Comparison of ENCODE assay signal across 14 cellular contexts in genomic region chr19:12749938-12750521, GRCh38. TPM values are rescaled to one million over a fixed set of nuclear protein-coding genes. Genes with fewer than 3 reads are reported as not detected.
DNase-seq lines count a peak whose midpoint lies in the region; ATAC-seq, FAIRE-seq and TF ChIP-seq lines count a peak whose summit lies in the region.
"Had no signal": no experiment of that assay in that cellular context is flagged by ENCODE, and none has a peak within 500 bp of the region (broad histone marks: within the 10 kb centered on the region; RNA-seq: fewer than 3 reads in every experiment).

No MANE protein-coding gene starts in this region.

- no peak for TF ChIP-seq CTCF in keratinocyte (optimal IDR thresholded peaks at IDR 0.05 in 1 of 3, IDR thresholded peaks at IDR 0.05 in 1 of 3, conservative IDR thresholded peaks at IDR 0.05 in 1 of 3; ENCODE audit: extremely low read depth in 1 of 3, insufficient read depth in 2 of 3, low read length in 3 of 3)

- no peak overlapping the region for H3K4me3 ChIP-seq in CD4-positive, alpha-beta memory T cell (ENCODE audit: low read length in 2 of 2)
- peak overlapping the region in 1 of 3 experiments; percentile 45 for H3K4me3 ChIP-seq in keratinocyte (ENCODE audit: control insufficient read depth in 2 of 3, extremely low read depth in 1 of 3, insufficient read depth in 2 of 3, low read depth in 1 of 3, low read length in 3 of 3)

- H3K27ac Mint-ChIP-seq in CD4-positive, alpha-beta memory T cell, result peak overlapping the region in 5 of 7 donors; percentile 63 to 82 (median 68)
- H3K27ac Mint-ChIP-seq: activated B cell treated with CpG ODN at 0.5 μM for 24 hours; activated naive CD4-positive, alpha-beta T cell treated with anti-CD3 and anti-CD28 coated beads for 36 hours had no signal

- POLR2A ChIA-PET in CD4-positive, alpha-beta memory T cell (lab: Charles Lee; ENCODE audit: partially characterized antibody), result interaction anchor here (2.0 kb wide), 1 partner anchor 13 kb away, joined by 6 read pairs; the partner anchor contains the start of gene GET3

- CTCF ChIA-PET in CD4-positive, alpha-beta memory T cell (lab: Charles Lee; ENCODE audit: partially characterized antibody), result interaction anchor here (1.1 to 3.9 kb wide), 3 partner anchors 10 to 17 kb away, joined by 3 to 15 read pairs (median 3); no protein-coding TSS in a partner anchor

- no peak for DNase-seq in CD4-positive, alpha-beta memory T cell
- DNase-seq in HT1080 (ENCODE audit: low read depth) (peak; percentile 40), T1000 (lab: John Stamatoyannopoulos, UW) (peak; percentile 17), keratinocyte (ENCODE audit: low read depth, low spot score) (no peak), NCI-H187 (lab: John Stamatoyannopoulos, UW) (no peak)
- no peak for DNase-seq in stimulated activated CD4-positive, alpha-beta T cell treated with anti-CD3 and anti-CD28 coated beads, Interleukin-2, amount 100 ng/mL, for 48 hours
- DNase-seq: activated B cell treated with CpG ODN at 0.5 μM for 24 hours; activated naive CD4-positive, alpha-beta T cell treated with anti-CD3 and anti-CD28 coated beads for 36 hours had no signal

- peak; percentile 63 for FAIRE-seq in keratinocyte (lab: Jason Lieb, UNC)
- FAIRE-seq: D721Med, endothelial cell of umbilical vein, H54 had no signal

- ATAC-seq in HG03571 (IDR thresholded peaks at IDR 0.05; ENCODE audit: unreplicated experiment), result no peak
- no peak for ATAC-seq in HG03439 (IDR thresholded peaks at IDR 0.05; ENCODE audit: unreplicated experiment)

- peak overlapping the region; percentile 1 for H3K9ac ChIP-seq in keratinocyte (ENCODE audit: control insufficient read depth, extremely low read depth, insufficient read depth, low read length)

- peaks cover 1 to 13% of the 10 kb centered on the region in 2 donors for H3K27me3 Mint-ChIP-seq in CD4-positive, alpha-beta memory T cell

- no peaks in the 10 kb centered on the region for H3K4me1 ChIP-seq in CD4-positive, alpha-beta memory T cell (ENCODE audit: insufficient read depth, low read length)
- H3K4me1 ChIP-seq in keratinocyte (ENCODE audit: control insufficient read depth, extremely low read depth, insufficient read depth, low read length), result peaks cover 21% of the 10 kb centered on the region

- no peaks in the 10 kb centered on the region for H3K9me1 ChIP-seq in keratinocyte (ENCODE audit: control insufficient read depth, extremely low read depth, insufficient read depth, low read length)

- peaks cover 20% of the 10 kb centered on the region for H3K36me3 ChIP-seq in CD4-positive, alpha-beta memory T cell (ENCODE audit: insufficient read depth, low read length)
- H3K36me3 ChIP-seq in keratinocyte (ENCODE audit: control insufficient read depth in 2 of 2, extremely low read depth in 1 of 2, insufficient read depth in 2 of 2, low read length in 2 of 2), result peaks cover 9 to 18% of the 10 kb centered on the region in 2 experiments

- H3K36me3 Mint-ChIP-seq in CD4-positive, alpha-beta memory T cell, result peaks cover 26 to 28% of the 10 kb centered on the region in 2 donors

- H4K20me1 ChIP-seq in keratinocyte (ENCODE audit: control insufficient read depth, extremely low read depth, insufficient read depth, low read length), result no peaks in the 10 kb centered on the region

- H3K27ac ChIP-seq in CD4-positive, alpha-beta memory T cell (ENCODE audit: low read depth, low read length), result no peak overlapping the region
- no peak overlapping the region for H3K27ac ChIP-seq in keratinocyte (ENCODE audit: control insufficient read depth, insufficient read depth, low read length)
- H3K27ac ChIP-seq: HL-60 had no signal

- peak overlapping the region in 2 of 8 donors; percentile 35 to 55 for H3K4me3 Mint-ChIP-seq in CD4-positive, alpha-beta memory T cell
- H3K4me3 Mint-ChIP-seq: activated B cell treated with CpG ODN at 0.5 μM for 24 hours; activated naive CD4-positive, alpha-beta T cell treated with anti-CD3 and anti-CD28 coated beads for 36 hours had no signal

- dilution Hi-C loops in keratinocyte (cut with MboI; ENCODE audit: extremely low pct_ligation_motif_present, low sequenced_read_pairs), result no loop called here

- no peaks in the 10 kb centered on the region for H3K79me2 ChIP-seq in keratinocyte (ENCODE audit: control insufficient read depth, insufficient read depth, low read length)

- H3K9me3 ChIP-seq in CD4-positive, alpha-beta memory T cell (ENCODE audit: control insufficient read depth in 1 of 2, low read length in 2 of 2), result no peaks in the 10 kb centered on the region
- no peaks in the 10 kb centered on the region for H3K9me3 ChIP-seq in keratinocyte (ENCODE audit: control insufficient read depth, low read depth, low read length)

- peaks cover 3 to 9% (median 6%) of the 10 kb centered on the region in 4 donors for H3K4me1 Mint-ChIP-seq in CD4-positive, alpha-beta memory T cell

- H3K9me3 Mint-ChIP-seq in CD4-positive, alpha-beta memory T cell, result peaks cover 0 to 8% (median 5%) of the 10 kb centered on the region in 8 donors
- H3K9me3 Mint-ChIP-seq: activated B cell treated with CpG ODN at 0.5 μM for 24 hours had no signal

- no peaks in the 10 kb centered on the region for H3K27me3 ChIP-seq in CD4-positive, alpha-beta memory T cell (ENCODE audit: insufficient read depth, low read length)
- H3K27me3 ChIP-seq in keratinocyte (ENCODE audit: control insufficient read depth, extremely low read depth, insufficient read depth, low read length), result peaks cover 24% of the 10 kb centered on the region

- no peak overlapping the region for H2AFZ ChIP-seq in keratinocyte (ENCODE audit: control insufficient read depth, low read length)

- H3K4me2 ChIP-seq in keratinocyte (ENCODE audit: control insufficient read depth, extremely low read depth, insufficient read depth, low read depth, low read length), result peak overlapping the region; percentile 87

- intact Hi-C loops in CD4-positive, alpha-beta memory T cell (cut with micrococcal nuclease), result no loop called here

RNA-seq across cellular contexts. Expression of gene BEST2, which starts 1.6 kb away (rescaled TPM):
- not detected for total RNA-seq in CD4-positive, alpha-beta memory T cell
- not detected for polyA plus RNA-seq in CD4-positive, alpha-beta memory T cell
- not detected in 2 replicates for total RNA-seq in HT1080 (2014; rRNA removed; shearing (Covaris generic))
- polyA plus RNA-seq in HT1080 (2015; cell fraction: cytosol; rRNA removed), result not detected in 2 replicates
- polyA plus RNA-seq in HT1080 (2015; cell fraction: nucleus; rRNA removed), result not detected in 2 replicates
- polyA plus RNA-seq in keratinocyte, result 0.03 TPM in 1 of 3 replicates, not detected in the others
- 0.19 TPM for polyA plus RNA-seq in keratinocyte (2011; ENCODE audit: low read depth)
- not detected in 2 replicates for polyA plus RNA-seq in keratinocyte (2011; cell fraction: cytosol; rRNA removed)
- polyA plus RNA-seq in keratinocyte (2011; cell fraction: nucleus; rRNA removed), result 0.20 TPM in 1 of 2 replicates, not detected in the other
- 0.32 TPM in 1 of 2 replicates, not detected in the other for polyA plus RNA-seq in keratinocyte (2012; ENCODE audit: low replicate concordance)
- polyA minus RNA-seq in keratinocyte, result not detected in 3 replicates
- not detected for polyA minus RNA-seq in keratinocyte (2011; cell fraction: cytosol; rRNA and poly(A)+ RNA removed)
- not detected in 2 replicates for polyA minus RNA-seq in keratinocyte (2011; cell fraction: nucleus; rRNA and poly(A)+ RNA removed)
- total RNA-seq: activated B cell treated with CpG ODN at 0.5 μM for 24 hours; activated naive CD4-positive, alpha-beta T cell treated with anti-CD3 and anti-CD28 coated beads for 36 hours; endothelial cell of umbilical vein had no signal
- polyA plus RNA-seq: endothelial cell of umbilical vein had no signal

RNA-seq across cellular contexts. Expression of gene GET3, which starts 12.7 kb away (rescaled TPM):
- total RNA-seq in CD4-positive, alpha-beta memory T cell, result 10 to 100 TPM; 30.8 to 34.5 TPM
- polyA plus RNA-seq in CD4-positive, alpha-beta memory T cell, result 100 to 1,000 TPM in 1 of 2 donors, 10 to 100 TPM in 1; 60.6 to 114 TPM
- total RNA-seq in HT1080 (2014; rRNA removed; shearing (Covaris generic)), result 138 and 140 TPM in 2 replicates
- 97.2 and 111 TPM in 2 replicates for polyA plus RNA-seq in HT1080 (2015; cell fraction: cytosol; rRNA removed)
- 64.6 and 73.6 TPM in 2 replicates for polyA plus RNA-seq in HT1080 (2015; cell fraction: nucleus; rRNA removed)
- polyA plus RNA-seq in keratinocyte, result 104 to 173 TPM (median 138 TPM) in 3 replicates
- 97.0 TPM for polyA plus RNA-seq in keratinocyte (2011; ENCODE audit: low read depth)
- 126 and 161 TPM in 2 replicates for polyA plus RNA-seq in keratinocyte (2011; cell fraction: cytosol; rRNA removed)
- polyA plus RNA-seq in keratinocyte (2011; cell fraction: nucleus; rRNA removed), result 82.8 and 101 TPM in 2 replicates
- polyA plus RNA-seq in keratinocyte (2012; ENCODE audit: low replicate concordance), result 95.9 and 115 TPM in 2 replicates
- polyA minus RNA-seq in keratinocyte, result 94.1 to 128 TPM (median 111 TPM) in 3 replicates
- polyA minus RNA-seq in keratinocyte (2011; cell fraction: cytosol; rRNA and poly(A)+ RNA removed), result 91.3 TPM
- 26.4 and 27.1 TPM in 2 replicates for polyA minus RNA-seq in keratinocyte (2011; cell fraction: nucleus; rRNA and poly(A)+ RNA removed)

RNA-seq across cellular contexts. Expression of gene TRIR, which starts 15.5 kb away (rescaled TPM):
- 100 to 1,000 TPM; 199 to 209 TPM for total RNA-seq in CD4-positive, alpha-beta memory T cell
- polyA plus RNA-seq in CD4-positive, alpha-beta memory T cell, result 100 to 1,000 TPM; 175 to 243 TPM
- 290 and 342 TPM in 2 replicates for total RNA-seq in HT1080 (2014; rRNA removed; shearing (Covaris generic))
- polyA plus RNA-seq in HT1080 (2015; cell fraction: cytosol; rRNA removed), result 261 and 278 TPM in 2 replicates
- polyA plus RNA-seq in HT1080 (2015; cell fraction: nucleus; rRNA removed), result 133 and 139 TPM in 2 replicates
- polyA plus RNA-seq in keratinocyte, result 148 to 170 TPM (median 153 TPM) in 3 replicates
- polyA plus RNA-seq in keratinocyte (2011; ENCODE audit: low read depth), result 42.6 TPM
- 100 and 139 TPM in 2 replicates for polyA plus RNA-seq in keratinocyte (2011; cell fraction: cytosol; rRNA removed)
- polyA plus RNA-seq in keratinocyte (2011; cell fraction: nucleus; rRNA removed), result 86.6 and 88.7 TPM in 2 replicates
- 155 and 170 TPM in 2 replicates for polyA plus RNA-seq in keratinocyte (2012; ENCODE audit: low replicate concordance)
- 30.0 to 43.2 TPM (median 40.1 TPM) in 3 replicates for polyA minus RNA-seq in keratinocyte
- polyA minus RNA-seq in keratinocyte (2011; cell fraction: cytosol; rRNA and poly(A)+ RNA removed), result 79.6 TPM
- 13.7 and 19.7 TPM in 2 replicates for polyA minus RNA-seq in keratinocyte (2011; cell fraction: nucleus; rRNA and poly(A)+ RNA removed)

RNA-seq across cellular contexts. Expression of gene HOOK2, which starts 25.3 kb away (rescaled TPM):
- 10 to 100 TPM; 23.3 to 24.2 TPM for total RNA-seq in CD4-positive, alpha-beta memory T cell
- 1 to 10 TPM; 2.6 to 3.4 TPM for polyA plus RNA-seq in CD4-positive, alpha-beta memory T cell
- total RNA-seq in HT1080 (2014; rRNA removed; shearing (Covaris generic)), result 4.7 and 6.9 TPM in 2 replicates
- polyA plus RNA-seq in HT1080 (2015; cell fraction: cytosol; rRNA removed), result 3.0 and 4.1 TPM in 2 replicates
- polyA plus RNA-seq in HT1080 (2015; cell fraction: nucleus; rRNA removed), result 19.2 and 34.5 TPM in 2 replicates
- polyA plus RNA-seq in keratinocyte, result 19.0 to 27.4 TPM (median 21.9 TPM) in 3 replicates
- 61.4 TPM for polyA plus RNA-seq in keratinocyte (2011; ENCODE audit: low read depth)
- polyA plus RNA-seq in keratinocyte (2011; cell fraction: cytosol; rRNA removed), result 8.9 and 15.2 TPM in 2 replicates
- 98.6 and 127 TPM in 2 replicates for polyA plus RNA-seq in keratinocyte (2011; cell fraction: nucleus; rRNA removed)
- 31.3 and 34.6 TPM in 2 replicates for polyA plus RNA-seq in keratinocyte (2012; ENCODE audit: low replicate concordance)
- 13.1 to 23.2 TPM (median 16.5 TPM) in 3 replicates for polyA minus RNA-seq in keratinocyte
- 9.2 TPM for polyA minus RNA-seq in keratinocyte (2011; cell fraction: cytosol; rRNA and poly(A)+ RNA removed)
- 14.9 and 26.8 TPM in 2 replicates for polyA minus RNA-seq in keratinocyte (2011; cell fraction: nucleus; rRNA and poly(A)+ RNA removed)

RNA-seq across cellular contexts. Expression of gene TNPO2, which starts 26.3 kb away (rescaled TPM):
- total RNA-seq in CD4-positive, alpha-beta memory T cell, result 10 to 100 TPM; 66.0 to 67.2 TPM
- polyA plus RNA-seq in CD4-positive, alpha-beta memory T cell, result 1 to 10 TPM in 1 of 2 donors, under 1 TPM in 1; 0.60 to 1.8 TPM
- 11.8 and 19.1 TPM in 2 replicates for total RNA-seq in HT1080 (2014; rRNA removed; shearing (Covaris generic))
- 35.9 and 36.1 TPM in 2 replicates for polyA plus RNA-seq in HT1080 (2015; cell fraction: cytosol; rRNA removed)
- polyA plus RNA-seq in HT1080 (2015; cell fraction: nucleus; rRNA removed), result 168 and 175 TPM in 2 replicates
- polyA plus RNA-seq in keratinocyte, result 75.3 to 115 TPM (median 105 TPM) in 3 replicates
- 61.0 TPM for polyA plus RNA-seq in keratinocyte (2011; ENCODE audit: low read depth)
- 53.4 and 68.4 TPM in 2 replicates for polyA plus RNA-seq in keratinocyte (2011; cell fraction: cytosol; rRNA removed)
- polyA plus RNA-seq in keratinocyte (2011; cell fraction: nucleus; rRNA removed), result 201 and 227 TPM in 2 replicates
- 34.5 and 56.6 TPM in 2 replicates for polyA plus RNA-seq in keratinocyte (2012; ENCODE audit: low replicate concordance)
- polyA minus RNA-seq in keratinocyte, result 169 to 257 TPM (median 237 TPM) in 3 replicates
- 162 TPM for polyA minus RNA-seq in keratinocyte (2011; cell fraction: cytosol; rRNA and poly(A)+ RNA removed)
- 171 and 198 TPM in 2 replicates for polyA minus RNA-seq in keratinocyte (2011; cell fraction: nucleus; rRNA and poly(A)+ RNA removed)

Comparison
In these comparisons a context has a peak if more than half of its experiments do, and no peak if none do; other contexts are left out.
1. DNase-seq: peak in HT1080 (single experiment) and T1000 (single experiment); none in CD4-positive, alpha-beta memory T cell (0 of 5), keratinocyte (single experiment), stimulated activated CD4-positive, alpha-beta T cell treated with anti-CD3 and anti-CD28 coated beads, Interleukin-2, amount 100 ng/mL, for 48 hours (0 of 2) and NCI-H187 (0 of 2).